In the genomic region with DNA sequence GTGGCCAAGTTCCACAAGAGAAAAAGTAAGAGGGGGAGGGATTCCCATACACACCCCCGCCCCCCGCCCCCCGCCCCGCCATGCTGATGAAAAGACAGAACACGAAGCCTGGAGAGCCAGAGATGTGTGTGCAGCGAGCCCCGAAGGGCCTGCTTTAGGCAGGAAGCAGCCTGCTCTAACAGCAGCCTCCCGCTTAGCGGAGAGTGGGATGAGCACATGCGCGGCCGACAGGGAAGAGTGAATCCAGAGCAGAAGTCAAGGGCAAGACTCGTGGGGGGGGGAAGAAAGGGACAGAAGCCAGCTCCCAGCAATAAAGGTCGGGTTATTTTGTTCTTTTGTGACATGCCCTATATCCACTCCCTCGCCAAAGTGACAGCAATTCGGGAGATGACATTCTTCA, we compare ENCODE assay signal across 13 cellular contexts.
DNase-seq lines count a peak whose midpoint lies in the region; ATAC-seq and TF ChIP-seq lines count a peak whose summit lies in the region.
"Had no signal": no experiment of that assay in that cellular context is flagged by ENCODE, and none has a peak within 500 bp of the region (broad histone marks: within the 10 kb centered on the region; RNA-seq: fewer than 3 reads in every experiment).

No MANE protein-coding gene starts in this region.

- H3K27ac ChIP-seq in right lobe of liver (peak overlapping the region in 1 of 3 donors; percentile 7), spleen (peak overlapping the region in 7 of 8 donors; percentile 33 to 63 (median 57))
- H3K27ac ChIP-seq: epithelial cell of prostate, parathyroid adenoma had no signal

- H3K4me1 Mint-ChIP-seq in brain = peaks cover 67% of the 10 kb centered on the region

- peak; percentile 61 for DNase-seq in NCI-H2107 (lab: John Stamatoyannopoulos, UW)
- peak in 1 of 3 donors; percentile 53 for DNase-seq in right lobe of liver
- DNase-seq in spleen = no peak
- DNase-seq in NCI-H1694 (lab: John Stamatoyannopoulos, UW) = no peak
- DNase-seq in SW 1271 (lab: John Stamatoyannopoulos, UW) = no peak
- no peak for DNase-seq in HAP-1 (ENCODE audit: low spot score in 2 of 2)
- DNase-seq: cerebellar nuclear complex; EL; stimulated activated CD4-positive, alpha-beta T cell treated with anti-CD3 and anti-CD28 coated beads, Interleukin-1b, Interleukin-23, amount 100 ng/mL, for 48 hours had no signal

- H3K4me1 ChIP-seq in right lobe of liver (peaks cover 0 to 13% (median 0%) of the 10 kb centered on the region in 4 donors), spleen (peaks cover 11 to 69% (median 41%) of the 10 kb centered on the region in 6 donors), HAP-1 (no peaks in the 10 kb centered on the region)
- H3K4me1 ChIP-seq: parathyroid adenoma had no signal

- peaks cover 3% of the 10 kb centered on the region for H3K27me3 Mint-ChIP-seq in brain

- in situ Hi-C loops in HAP-1 (cut with MboI; ENCODE audit: low sequenced_read_pairs) = no loop called here

- peak overlapping the region; percentile 69 to 88 (median 84) for H3K27ac Mint-ChIP-seq in brain

- peaks cover 49% of the 10 kb centered on the region for H3K36me3 Mint-ChIP-seq in brain

- H3K36me3 ChIP-seq in right lobe of liver = peaks cover 6 to 55% (median 18%) of the 10 kb centered on the region in 4 donors
- peaks cover 0 to 81% (median 42%) of the 10 kb centered on the region in 6 donors for H3K36me3 ChIP-seq in spleen
- peaks cover 45% of the 10 kb centered on the region for H3K36me3 ChIP-seq in HAP-1 (replicated peaks)

- H3K27me3 ChIP-seq in right lobe of liver (no peaks in the 10 kb centered on the region), spleen (replicated peaks in 1 of 7) (no peaks in the 10 kb centered on the region), HAP-1 (ENCODE audit: low read depth) (no peaks in the 10 kb centered on the region)

- peak overlapping the region in 2 of 5 experiments; percentile 28 to 51 for H3K4me3 Mint-ChIP-seq in brain

- no peaks in the 10 kb centered on the region for H3K9me3 Mint-ChIP-seq in brain

- TF ChIP-seq CTCF in brain (conservative IDR thresholded peaks at IDR 0.05) = no peak
- TF ChIP-seq CTCF in right lobe of liver (IDR thresholded peaks at IDR 0.05) = no peak
- TF ChIP-seq CTCF in spleen (IDR thresholded peaks at IDR 0.05 in 8 of 11, conservative IDR thresholded peaks at IDR 0.05 in 3 of 11) = no peak

- intact Hi-C loops in right lobe of liver (cut with DNase I) (no loop called here), spleen (cut with DNase I; ENCODE audit: low total_unique reads) (no loop called here)

- TF ChIP-seq POLR2A in right lobe of liver (IDR thresholded peaks at IDR 0.05) (no peak), spleen (IDR thresholded peaks at IDR 0.05) (no peak)

- H3K4me3 ChIP-seq in right lobe of liver (no peak overlapping the region), spleen (no peak overlapping the region), HAP-1 (no peak overlapping the region)
- H3K4me3 ChIP-seq: lung had no signal

- WGBS in right lobe of liver (ENCODE audit: insufficient coverage, low coverage, low lambda C conversion rate, missing lambda C conversion rate) = 63% methylated on average over 12 of the region's 16 CpGs
- 74 to 80% (median 75%) methylated on average over 16 of the region's 16 CpGs for WGBS in spleen, 5 donors

- H3K9me3 ChIP-seq in right lobe of liver = no peaks in the 10 kb centered on the region
- H3K9me3 ChIP-seq in spleen = no peaks in the 10 kb centered on the region
- H3K9me3 ChIP-seq in HAP-1 = no peaks in the 10 kb centered on the region

- peak; percentile 30 to 62 (median 45) for ATAC-seq in right lobe of liver
